17 cellular contexts compared by ENCODE assay signal in genomic region chr2:191512202-191512601, GRCh38.
DNase-seq lines count a peak whose midpoint lies in the region; ATAC-seq, FAIRE-seq and TF ChIP-seq lines count a peak whose summit lies in the region.
"Had no signal": no experiment of that assay in that cellular context is flagged by ENCODE, and none has a peak within 500 bp of the region (broad histone marks: within the 10 kb centered on the region; RNA-seq: fewer than 3 reads in every experiment).

No MANE protein-coding gene starts in this region.

- DNase-seq in A549 (ENCODE audit: low read depth in 1 of 2, low spot score in 1 of 2) (no peak), PC-3 (no peak), left lung (no peak), neural progenitor cell (ENCODE audit: low spot score) (no peak), T-helper 1 cell (no peak), GM23338 (ENCODE audit: low spot score) (no peak), NCI-H187 treated with DMSO at 0.1 percent for 48 hours (lab: John Stamatoyannopoulos, UW) (no peak)
- DNase-seq: 8988T; ACHN; CD4-positive, CD25-positive, alpha-beta regulatory T cell; GM23248; H9 had no signal

- no peak for TF ChIP-seq RAD21 in A549 (conservative IDR thresholded peaks at IDR 0.05 in 1 of 2, IDR thresholded peaks at IDR 0.05 in 1 of 2)

- H3K27me3 Mint-ChIP-seq in neural progenitor cell (ENCODE audit: insufficient read depth, low read depth) (no peaks in the 10 kb centered on the region), GM23338 (ENCODE audit: insufficient read depth, low read depth, poor library complexity) (peaks cover 5% of the 10 kb centered on the region)

- peak overlapping the region; percentile 36; the same call in 1 of the 2 replicates for H2AFZ ChIP-seq in PC-3 (ENCODE audit: low read length)
- H2AFZ ChIP-seq in neural progenitor cell (replicated peaks) = no peak overlapping the region
- H2AFZ ChIP-seq in GM23338 = no peak overlapping the region
- H2AFZ ChIP-seq: GM23248 had no signal

- H3K27me3 ChIP-seq in PC-3 (ENCODE audit: low read length) = no peaks in the 10 kb centered on the region
- no peaks in the 10 kb centered on the region for H3K27me3 ChIP-seq in left lung
- no peaks in the 10 kb centered on the region for H3K27me3 ChIP-seq in neural progenitor cell
- no peaks in the 10 kb centered on the region for H3K27me3 ChIP-seq in GM23338 (ENCODE audit: insufficient read depth)
- H3K27me3 ChIP-seq: BLaER1 treated with 17β-estradiol and CSF1 and Interleukin-3, amounts not matched to agents 10 nM and 100 nM had no signal

- no peak overlapping the region for H3K4me3 ChIP-seq in A549
- no peak overlapping the region for H3K4me3 ChIP-seq in PC-3 (ENCODE audit: low read length)
- H3K4me3 ChIP-seq in left lung = no peak overlapping the region
- H3K4me3 ChIP-seq in neural progenitor cell = no peak overlapping the region
- H3K4me3 ChIP-seq in GM23338 = no peak overlapping the region
- H3K4me3 ChIP-seq: BLaER1 treated with 17β-estradiol and CSF1 and Interleukin-3, amounts not matched to agents 10 nM and 100 nM; GM23248 had no signal

- H3K9ac ChIP-seq in PC-3 (ENCODE audit: low read length) = no peak overlapping the region
- no peak overlapping the region for H3K9ac ChIP-seq in neural progenitor cell
- H3K9ac ChIP-seq: BLaER1 treated with 17β-estradiol and CSF1 and Interleukin-3, amounts not matched to agents 10 nM and 100 nM; GM23248 had no signal

- H3K27ac Mint-ChIP-seq in neural progenitor cell = peak overlapping the region; percentile 47
- no peak overlapping the region for H3K27ac Mint-ChIP-seq in GM23338
- H3K27ac Mint-ChIP-seq: CD4-positive, CD25-positive, alpha-beta regulatory T cell; H9 had no signal

- no peak for TF ChIP-seq EP300 in A549 (IDR thresholded peaks at IDR 0.05)

- H3K4me2 ChIP-seq in A549 (no peak overlapping the region), PC-3 (ENCODE audit: low read length) (no peak overlapping the region), neural progenitor cell (no peak overlapping the region), GM23338 (no peak overlapping the region)
- H3K4me2 ChIP-seq: BLaER1 treated with 17β-estradiol and CSF1 and Interleukin-3, amounts not matched to agents 10 nM and 100 nM had no signal

- 95% methylated on average over 6 of the region's 6 CpGs for WGBS in A549 (ENCODE audit: missing lambda C conversion rate)

- H3K79me2 ChIP-seq in PC-3 (ENCODE audit: low read length) (no peaks in the 10 kb centered on the region), neural progenitor cell (ENCODE audit: low read depth) (no peaks in the 10 kb centered on the region), GM23338 (replicated peaks; ENCODE audit: insufficient read depth) (no peaks in the 10 kb centered on the region)

- no peaks in the 10 kb centered on the region for H3K9me2 ChIP-seq in PC-3 (replicated peaks; ENCODE audit: low read length)
- no peaks in the 10 kb centered on the region for H3K9me2 ChIP-seq in GM23338 (ENCODE audit: insufficient read depth)

- intact Hi-C loops in PC-3 (cut with micrococcal nuclease) (no loop called here), left lung (cut with DNase I) (no loop called here)

- H3K4me1 ChIP-seq in A549 = peaks cover 47% of the 10 kb centered on the region
- H3K4me1 ChIP-seq in PC-3 (ENCODE audit: insufficient read depth, low read length) = no peaks in the 10 kb centered on the region
- H3K4me1 ChIP-seq in left lung = no peaks in the 10 kb centered on the region
- no peaks in the 10 kb centered on the region for H3K4me1 ChIP-seq in neural progenitor cell
- H3K4me1 ChIP-seq in GM23338 (ENCODE audit: insufficient read depth) = no peaks in the 10 kb centered on the region
- H3K4me1 ChIP-seq: BLaER1 treated with 17β-estradiol and CSF1 and Interleukin-3, amounts not matched to agents 10 nM and 100 nM had no signal

- H4K20me1 ChIP-seq in PC-3 (ENCODE audit: low read length) (no peaks in the 10 kb centered on the region), neural progenitor cell (ENCODE audit: low read depth) (no peaks in the 10 kb centered on the region), GM23338 (replicated peaks; ENCODE audit: insufficient read depth) (no peaks in the 10 kb centered on the region)
- H4K20me1 ChIP-seq: BLaER1 treated with 17β-estradiol and CSF1 and Interleukin-3, amounts not matched to agents 10 nM and 100 nM had no signal

- TF ChIP-seq POLR2A in A549 (IDR thresholded peaks at IDR 0.05; ENCODE audit: low read length) = no peak

- H3K4me1 Mint-ChIP-seq in neural progenitor cell = peaks cover 2% of the 10 kb centered on the region
- H3K4me1 Mint-ChIP-seq in GM23338 = peaks cover 2% of the 10 kb centered on the region; the same call in 2 of the 3 replicates
- H3K4me1 Mint-ChIP-seq: CD4-positive, CD25-positive, alpha-beta regulatory T cell had no signal

- H3K36me3 Mint-ChIP-seq in neural progenitor cell (no peaks in the 10 kb centered on the region), GM23338 (ENCODE audit: low read depth) (peaks cover 15% of the 10 kb centered on the region)
- H3K36me3 Mint-ChIP-seq: CD4-positive, CD25-positive, alpha-beta regulatory T cell had no signal

- H3K9me3 ChIP-seq in A549 (no peaks in the 10 kb centered on the region), PC-3 (ENCODE audit: low read length) (0 out of 2 replicates have a peak, but pooled peaks cover 4% of the 10 kb centered on the region), left lung (peaks cover 0 to 6% of the 10 kb centered on the region in 2 donors), neural progenitor cell (ENCODE audit: low read depth) (no peaks in the 10 kb centered on the region)

- TF ChIP-seq CTCF in A549 (IDR thresholded peaks at IDR 0.05) = no peak
- TF ChIP-seq CTCF in PC-3 (conservative IDR thresholded peaks at IDR 0.05; ENCODE audit: low read depth, low read length) = no peak
- no peak for TF ChIP-seq CTCF in left lung (IDR thresholded peaks at IDR 0.05)
- TF ChIP-seq CTCF in neural progenitor cell (IDR thresholded peaks at IDR 0.05) = no peak
- no peak for TF ChIP-seq CTCF in GM23338 (conservative IDR thresholded peaks at IDR 0.05; ENCODE audit: low read depth in 2 of 2)

- H3F3A ChIP-seq in PC-3 (ENCODE audit: low read length, unreplicated experiment) (no peaks in the 10 kb centered on the region), neural progenitor cell (ENCODE audit: low read depth) (no peaks in the 10 kb centered on the region), GM23338 (replicated peaks; ENCODE audit: low read depth) (no peaks in the 10 kb centered on the region)

- H3K36me3 ChIP-seq in PC-3 (ENCODE audit: low read depth, low read length) (no peaks in the 10 kb centered on the region), left lung (no peaks in the 10 kb centered on the region), neural progenitor cell (no peaks in the 10 kb centered on the region), GM23338 (ENCODE audit: insufficient read depth) (peaks cover 7% of the 10 kb centered on the region; the same call in 1 of the 2 replicates)
- H3K36me3 ChIP-seq: BLaER1 treated with 17β-estradiol and CSF1 and Interleukin-3, amounts not matched to agents 10 nM and 100 nM had no signal

- POLR2A ChIA-PET in A549 (lab: Yijun Ruan, JAX) (no interaction called here), PC-3 (lab: Charles Lee; ENCODE audit: unreplicated experiment) (no interaction called here)

- H3K27ac ChIP-seq in A549 (peak overlapping the region; percentile 12 to 50; a peak in 4 of 6 replicates), PC-3 (ENCODE audit: low read length) (no peak overlapping the region), left lung (no peak overlapping the region), neural progenitor cell (no peak overlapping the region), GM23338 (ENCODE audit: low read depth) (no peak overlapping the region)
- H3K27ac ChIP-seq: BLaER1 treated with 17β-estradiol and CSF1 and Interleukin-3, amounts not matched to agents 10 nM and 100 nM; GM23248 had no signal

- CTCF ChIA-PET in A549 (lab: Yijun Ruan, JAX) = interaction anchor here (1.1 to 6.8 kb wide), 6 partner anchors 9 to 460 kb away, joined by 3 to 55 read pairs (median 10); no protein-coding TSS in a partner anchor
- CTCF ChIA-PET in PC-3 (lab: Charles Lee) = no interaction called here

- ATAC-seq in A549 = no peak
- no peak for ATAC-seq in PC-3
- ATAC-seq in left lung = peak; percentile 33
- no peak for ATAC-seq in HG03108 (IDR thresholded peaks at IDR 0.05; ENCODE audit: unreplicated experiment)
- ATAC-seq in GM23338 = no peak
- ATAC-seq: HepG2 had no signal

- no TSS peak for BruUV-seq in PC-3 (replicated peaks; lab: Mats Ljungman, UMichigan)

- FAIRE-seq in A549 (lab: Jason Lieb, UNC) = no peak
- FAIRE-seq: GM18507, HepG2, HTR-8/SVneo had no signal

- peaks cover 5% of the 10 kb centered on the region for H3K9me3 Mint-ChIP-seq in neural progenitor cell
- peaks cover 19% of the 10 kb centered on the region for H3K9me3 Mint-ChIP-seq in GM23338

- no peak overlapping the region for H3K4me3 Mint-ChIP-seq in neural progenitor cell
- no peak overlapping the region for H3K4me3 Mint-ChIP-seq in GM23338
- H3K4me3 Mint-ChIP-seq: CD4-positive, CD25-positive, alpha-beta regulatory T cell; H9 had no signal

TF ChIP-seq in A549, 52 proteins besides CTCF, POLR2A, EP300 and RAD21 (continues in another document):
- TF ChIP-seq HOXB13 (CRISPR knock-in tag; IDR thresholded peaks at IDR 0.05; ENCODE audit: low read depth) (no peak), KDM1A (IDR thresholded peaks at IDR 0.05; ENCODE audit: low read depth) (no peak)

TF ChIP-seq in GM23338, 12 proteins besides CTCF, POLR2A, EP300 and RAD21 (continues in another document):
- no peak for TF ChIP-seq JUNB (IDR thresholded peaks at IDR 0.05; ENCODE audit: unreplicated experiment)
- TF ChIP-seq, protein P1, sequence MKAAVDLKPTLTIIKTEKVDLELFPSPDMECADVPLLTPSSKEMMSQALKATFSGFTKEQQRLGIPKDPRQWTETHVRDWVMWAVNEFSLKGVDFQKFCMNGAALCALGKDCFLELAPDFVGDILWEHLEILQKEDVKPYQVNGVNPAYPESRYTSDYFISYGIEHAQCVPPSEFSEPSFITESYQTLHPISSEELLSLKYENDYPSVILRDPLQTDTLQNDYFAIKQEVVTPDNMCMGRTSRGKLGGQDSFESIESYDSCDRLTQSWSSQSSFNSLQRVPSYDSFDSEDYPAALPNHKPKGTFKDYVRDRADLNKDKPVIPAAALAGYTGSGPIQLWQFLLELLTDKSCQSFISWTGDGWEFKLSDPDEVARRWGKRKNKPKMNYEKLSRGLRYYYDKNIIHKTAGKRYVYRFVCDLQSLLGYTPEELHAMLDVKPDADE (IDR thresholded peaks at IDR 0.05) = no peak
- no peak for TF ChIP-seq NANOG (IDR thresholded peaks at IDR 0.05; ENCODE audit: borderline replicate concordance)
- no peak for TF ChIP-seq ZNF331 (CRISPR knock-in tag; IDR thresholded peaks at IDR 0.05; ENCODE audit: low read depth)
- TF ChIP-seq EZH2phosphoT487 (IDR thresholded peaks at IDR 0.05; ENCODE audit: unreplicated experiment) = no peak
- no peak for TF ChIP-seq EZH2 (IDR thresholded peaks at IDR 0.05; ENCODE audit: low read depth, unreplicated experiment)

Comparison
In these comparisons a context has a peak if more than half of its experiments do, and no peak if none do; other contexts are left out.
1. H3K27ac ChIP-seq: peak in A549 (2 of 2); none in PC-3 (single experiment), left lung (0 of 2), neural progenitor cell (single experiment) and GM23338 (single experiment).